27 cellular contexts compared by ENCODE assay signal in genomic region chr1:166937329-166937728, GRCh38. TPM values are rescaled to one million over a fixed set of nuclear protein-coding genes. Genes with fewer than 3 reads are reported as not detected.
"Had no signal": no experiment of that assay in that cellular context is flagged by ENCODE, and none has a peak within 500 bp of the region (broad histone marks: within the 10 kb centered on the region; RNA-seq: fewer than 3 reads in every experiment).

No MANE protein-coding gene starts in this region.

- H3K4me1 Mint-ChIP-seq: immature natural killer cell; naive thymus-derived CD8-positive, alpha-beta T cell; neural crest cell had no signal

- H3K4me1 ChIP-seq: lower lobe of right lung, pancreas, prostate gland, right lobe of liver, stomach, tibial artery, upper lobe of right lung had no signal

- H3K9me3 ChIP-seq: lower lobe of right lung, pancreas, prostate gland, right lobe of liver, stomach, thoracic aorta, tibial artery, upper lobe of right lung had no signal

- H3K9me3 Mint-ChIP-seq: immature natural killer cell; naive thymus-derived CD8-positive, alpha-beta T cell; nephron; neural crest cell; stimulated activated naive B cell treated with anti-CD40 and anti-IgM and Interleukin-4, amounts not matched to agents 10 μg/mL and 1 μg/mL and 100 μg/mL, for 72 hours had no signal

- DNase-seq: hypothalamus; immature natural killer cell; kidney; lower lobe of right lung; mammary epithelial cell; mesenchymal stem cell; naive thymus-derived CD8-positive, alpha-beta T cell; nucleus accumbens; pancreas; posterior cingulate gyrus; retina; right lobe of liver; stimulated activated CD4-positive, alpha-beta T cell treated with anti-CD3 and anti-CD28 coated beads, Interleukin-1b, Interleukin-23, amount 100 ng/mL, for 48 hours; stimulated activated CD4-positive, alpha-beta T cell treated with anti-CD3 and anti-CD28 coated beads, Interleukin-2, amount 100 ng/mL, for 48 hours; stimulated activated naive B cell treated with anti-CD40 and anti-IgM and Interleukin-4, amounts not matched to agents 10 μg/mL and 1 μg/mL and 100 μg/mL, for 72 hours; stimulated activated naive CD8-positive, alpha-beta T cell treated with anti-CD3 and anti-CD28 coated beads, Interleukin-15, Interleukin-2, amounts not matched to agents 100 U/mL and 50 U/mL, for 24 hours; stomach; tibial artery; trophoblast cell; upper lobe of right lung had no signal

- H3K27ac Mint-ChIP-seq: immature natural killer cell; naive thymus-derived CD8-positive, alpha-beta T cell; nephron; stimulated activated naive B cell treated with anti-CD40 and anti-IgM and Interleukin-4, amounts not matched to agents 10 μg/mL and 1 μg/mL and 100 μg/mL, for 72 hours had no signal

- H3K36me3 ChIP-seq: lower lobe of right lung, pancreas, prostate gland, right lobe of liver, stomach, thoracic aorta, tibial artery, upper lobe of right lung had no signal

- ATAC-seq: lower lobe of right lung; naive thymus-derived CD8-positive, alpha-beta T cell; pancreas; right lobe of liver; stimulated activated naive B cell treated with anti-CD40 and anti-IgM and Interleukin-4, amounts not matched to agents 10 μg/mL and 1 μg/mL and 100 μg/mL, for 72 hours; stimulated activated naive CD8-positive, alpha-beta T cell treated with anti-CD3 and anti-CD28 coated beads, Interleukin-15, Interleukin-2, amounts not matched to agents 100 U/mL and 50 U/mL, for 24 hours; upper lobe of right lung had no signal

- H3K27me3 ChIP-seq: right lobe of liver, stomach, tibial artery, upper lobe of right lung had no signal

- H3K36me3 Mint-ChIP-seq: immature natural killer cell; naive thymus-derived CD8-positive, alpha-beta T cell; stimulated activated naive B cell treated with anti-CD40 and anti-IgM and Interleukin-4, amounts not matched to agents 10 μg/mL and 1 μg/mL and 100 μg/mL, for 72 hours had no signal

- H3K4me3 Mint-ChIP-seq: immature natural killer cell; naive thymus-derived CD8-positive, alpha-beta T cell; nephron; neural crest cell; stimulated activated naive B cell treated with anti-CD40 and anti-IgM and Interleukin-4, amounts not matched to agents 10 μg/mL and 1 μg/mL and 100 μg/mL, for 72 hours had no signal

- H3K27ac ChIP-seq: lower lobe of right lung, pancreas, prostate gland, right lobe of liver, stomach, thoracic aorta, tibial artery, upper lobe of right lung had no signal

- H3K4me3 ChIP-seq: lower lobe of right lung, pancreas, prostate gland, right lobe of liver, smooth muscle cell, stomach, thoracic aorta, tibial artery, upper lobe of right lung had no signal

RNA-seq across cellular contexts. Expression of gene ILDR2, which starts 38.0 kb away (rescaled TPM):
- total RNA-seq: mammary epithelial cell had no signal
- polyA plus RNA-seq: smooth muscle cell had no signal

RNA-seq across cellular contexts. Expression of gene MAEL, which starts 51.8 kb away (rescaled TPM):
- total RNA-seq: lower lobe of right lung; mammary epithelial cell; mucosa of gallbladder; naive thymus-derived CD8-positive, alpha-beta T cell; osteoblast; thoracic aorta; upper lobe of right lung had no signal
- polyA plus RNA-seq: immature natural killer cell; mammary epithelial cell; naive thymus-derived CD8-positive, alpha-beta T cell; smooth muscle cell had no signal
